10 cellular contexts compared by ENCODE assay signal in genomic region chr4:105280338-105280809, GRCh38.
A peak's percentile ranks its signal among the peaks of the same experiment; 100 is the strongest.
DNase-seq lines count a peak whose midpoint lies in the region; ATAC-seq and TF ChIP-seq lines count a peak whose summit lies in the region.
"Had no signal": no experiment of that assay in that cellular context is flagged by ENCODE, and none has a peak within 500 bp of the region (broad histone marks: within the 10 kb centered on the region; RNA-seq: fewer than 3 reads in every experiment).

No MANE protein-coding gene starts in this region.

- H3K27me3 ChIP-seq in RWPE2 (ENCODE audit: insufficient read depth, poor library complexity, severe bottlenecking) (no peaks in the 10 kb centered on the region), prostate gland (replicated peaks; ENCODE audit: insufficient read depth) (no peaks in the 10 kb centered on the region)

- no peaks in the 10 kb centered on the region for H3K27me3 Mint-ChIP-seq in activated CD4-positive, alpha-beta T cell treated with anti-CD3 and anti-CD28 coated beads, Interleukin-2, amount 10 ng/mL, durations not matched to agents 24 days and 14 days
- H3K27me3 Mint-ChIP-seq in progenitor cell of endocrine pancreas, result no peaks in the 10 kb centered on the region

- peaks cover 8% of the 10 kb centered on the region; the same call in 1 of the 2 replicates for H3K36me3 ChIP-seq in RWPE2 (ENCODE audit: low read depth)
- peaks cover 3 to 9% of the 10 kb centered on the region in 2 donors for H3K36me3 ChIP-seq in prostate gland

- intact Hi-C loops in activated CD4-positive, alpha-beta T cell treated with anti-CD3 and anti-CD28 coated beads, Interleukin-2, amount 10 ng/mL, durations not matched to agents 24 days and 14 days (cut with micrococcal nuclease), result no loop called here
- intact Hi-C loops in prostate gland (cut with DNase I), result no loop called here

- H3K4me1 ChIP-seq in RWPE2 (ENCODE audit: insufficient read depth, poor library complexity, severe bottlenecking) (no peaks in the 10 kb centered on the region), prostate gland (replicated peaks) (no peaks in the 10 kb centered on the region)

- peak; percentile 73 for ATAC-seq in RWPE2 (ENCODE audit: low read depth)
- no peak for ATAC-seq in HG02885 (IDR thresholded peaks at IDR 0.05; ENCODE audit: poor library complexity, unreplicated experiment)

- TF ChIP-seq CTCF in RWPE2 (IDR thresholded peaks at IDR 0.05; ENCODE audit: poor library complexity, severe bottlenecking), result no peak
- TF ChIP-seq CTCF in fibroblast of pulmonary artery (IDR thresholded peaks at IDR 0.05; ENCODE audit: low read length, missing control alignments), result no peak
- TF ChIP-seq CTCF in progenitor cell of endocrine pancreas (IDR thresholded peaks at IDR 0.05; ENCODE audit: unreplicated experiment), result no peak
- TF ChIP-seq CTCF in prostate gland (IDR thresholded peaks at IDR 0.05), result no peak

- no peak overlapping the region for H3K4me3 ChIP-seq in RWPE2 (ENCODE audit: severe bottlenecking)
- H3K4me3 ChIP-seq in fibroblast of pulmonary artery (replicated peaks; ENCODE audit: low read depth, low read length), result no peak overlapping the region
- H3K4me3 ChIP-seq in prostate gland, result no peak overlapping the region

- H3K9me3 ChIP-seq in RWPE2 (ENCODE audit: severe bottlenecking), result no peaks in the 10 kb centered on the region
- no peaks in the 10 kb centered on the region for H3K9me3 ChIP-seq in prostate gland

- TF ChIP-seq POLR2A in prostate gland (IDR thresholded peaks at IDR 0.05), result no peak

- H3K36me3 Mint-ChIP-seq in activated CD4-positive, alpha-beta T cell treated with anti-CD3 and anti-CD28 coated beads, Interleukin-2, amount 10 ng/mL, durations not matched to agents 24 days and 14 days (ENCODE audit: low read depth), result peaks cover 17% of the 10 kb centered on the region
- peaks cover 5% of the 10 kb centered on the region for H3K36me3 Mint-ChIP-seq in progenitor cell of endocrine pancreas (ENCODE audit: insufficient read depth)

- H3K27ac Mint-ChIP-seq in activated CD4-positive, alpha-beta T cell treated with anti-CD3 and anti-CD28 coated beads, Interleukin-2, amount 10 ng/mL, durations not matched to agents 24 days and 14 days, result peak overlapping the region; percentile 32
- H3K27ac Mint-ChIP-seq in progenitor cell of endocrine pancreas, result peak overlapping the region; percentile 25

- peaks cover 12% of the 10 kb centered on the region for H3K9me3 Mint-ChIP-seq in activated CD4-positive, alpha-beta T cell treated with anti-CD3 and anti-CD28 coated beads, Interleukin-2, amount 10 ng/mL, durations not matched to agents 24 days and 14 days
- no peaks in the 10 kb centered on the region for H3K9me3 Mint-ChIP-seq in progenitor cell of endocrine pancreas (ENCODE audit: low read depth)

- no peak for DNase-seq in activated CD4-positive, alpha-beta T cell treated with anti-CD3 and anti-CD28 coated beads, Interleukin-2, amount 10 ng/mL, durations not matched to agents 24 days and 14 days
- DNase-seq in activated CD4-positive, alpha-beta T cell treated with anti-CD3 and anti-CD28 coated beads for 1 hour, result no peak
- DNase-seq in RWPE2 (ENCODE audit: low spot score) (no peak), fibroblast of pulmonary artery (ENCODE audit: low read depth) (peak; percentile 98), progenitor cell of endocrine pancreas (ENCODE audit: low spot score, unreplicated experiment) (no peak), prostate gland (ENCODE audit: low spot score) (no peak)
- DNase-seq in stimulated activated CD4-positive, alpha-beta T cell treated with anti-CD3 and anti-CD28 coated beads, Interleukin-1b, Interleukin-23, amount 100 ng/mL, for 48 hours, result no peak
- DNase-seq: H7 had no signal

- H3K4me3 Mint-ChIP-seq in activated CD4-positive, alpha-beta T cell treated with anti-CD3 and anti-CD28 coated beads, Interleukin-2, amount 10 ng/mL, durations not matched to agents 24 days and 14 days, result no peak overlapping the region
- no peak overlapping the region for H3K4me3 Mint-ChIP-seq in progenitor cell of endocrine pancreas (ENCODE audit: low read depth)

- H3K27ac ChIP-seq in RWPE2 (ENCODE audit: poor library complexity, severe bottlenecking) (no peak overlapping the region), prostate gland (no peak overlapping the region)
- H3K27ac ChIP-seq: 22Rv1 had no signal

- peaks cover 6% of the 10 kb centered on the region for H3K4me1 Mint-ChIP-seq in activated CD4-positive, alpha-beta T cell treated with anti-CD3 and anti-CD28 coated beads, Interleukin-2, amount 10 ng/mL, durations not matched to agents 24 days and 14 days
- no peaks in the 10 kb centered on the region for H3K4me1 Mint-ChIP-seq in progenitor cell of endocrine pancreas (ENCODE audit: low read depth)
